ENCODE assay signal across 19 cellular contexts in the genomic region with DNA sequence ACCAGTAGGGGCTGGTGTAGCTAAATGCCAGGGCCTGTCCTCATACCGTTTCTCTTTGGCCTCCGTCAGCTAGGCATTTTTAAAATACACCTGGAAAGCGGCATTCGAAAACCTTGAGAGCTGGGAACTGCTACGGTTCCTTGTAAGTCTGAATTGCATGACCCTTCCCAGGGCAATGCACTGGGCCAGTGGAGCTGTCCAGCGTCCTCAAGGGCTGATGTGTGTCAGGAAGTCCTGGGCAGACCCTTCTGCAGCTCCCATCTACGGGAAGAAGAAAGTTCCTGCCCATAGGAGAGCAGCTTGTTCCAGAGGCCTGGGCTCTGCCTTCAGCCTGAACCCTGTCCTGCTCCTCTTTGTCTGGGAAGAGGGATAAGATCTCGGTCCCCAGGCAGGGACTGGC. TPM values are rescaled to one million over a fixed set of nuclear protein-coding genes. Genes with fewer than 3 reads are reported as not detected.
A peak's percentile ranks its signal among the peaks of the same experiment; 100 is the strongest.
DNase-seq lines count a peak whose midpoint lies in the region; ATAC-seq and TF ChIP-seq lines count a peak whose summit lies in the region.
"Had no signal": no experiment of that assay in that cellular context is flagged by ENCODE, and none has a peak within 500 bp of the region (broad histone marks: within the 10 kb centered on the region; RNA-seq: fewer than 3 reads in every experiment).

No MANE protein-coding gene starts in this region.

- peaks cover 89% of the 10 kb centered on the region for H3K36me3 ChIP-seq in CD4-positive, alpha-beta memory T cell (ENCODE audit: insufficient read depth, low read length)
- H3K36me3 ChIP-seq in uterus (no peaks in the 10 kb centered on the region), psoas muscle (ENCODE audit: insufficient read depth in 1 of 2, low read depth in 1 of 2) (no peaks in the 10 kb centered on the region)

- no peaks in the 10 kb centered on the region for H3K27me3 Mint-ChIP-seq in CD4-positive, alpha-beta memory T cell
- no peaks in the 10 kb centered on the region for H3K27me3 Mint-ChIP-seq in central memory CD8-positive, alpha-beta T cell

- H3K36me3 Mint-ChIP-seq in CD4-positive, alpha-beta memory T cell: peaks cover 86 to 94% of the 10 kb centered on the region in 2 donors
- H3K36me3 Mint-ChIP-seq in central memory CD8-positive, alpha-beta T cell (ENCODE audit: insufficient read depth): peaks cover 78% of the 10 kb centered on the region
- H3K36me3 Mint-ChIP-seq: brain had no signal

- CTCF ChIA-PET in CD4-positive, alpha-beta memory T cell (lab: Charles Lee; ENCODE audit: partially characterized antibody): no interaction called here

- peak overlapping the region in 5 of 7 donors; percentile 4 to 84 (median 69) for H3K27ac Mint-ChIP-seq in CD4-positive, alpha-beta memory T cell
- H3K27ac Mint-ChIP-seq in central memory CD8-positive, alpha-beta T cell (ENCODE audit: low read depth): peak overlapping the region; percentile 93

- no peak for DNase-seq in CD4-positive, alpha-beta memory T cell
- DNase-seq in central memory CD8-positive, alpha-beta T cell (ENCODE audit: low spot score in 2 of 2): no peak
- DNase-seq in myocyte (ENCODE audit: low read depth): peak; percentile 1
- DNase-seq in uterus: no peak
- no peak for DNase-seq in psoas muscle
- DNase-seq in hippocampal formation (lab: John Stamatoyannopoulos, UW): no peak
- DNase-seq in activated T-cell treated with anti-CD3 and anti-CD28 coated beads for 4 hours: no peak
- DNase-seq: activated gamma-delta T cell; effector CD8-positive, alpha-beta T cell; foreskin fibroblast; KG1; NCI-H1417; NCI-H446; occipital lobe had no signal

- TF ChIP-seq CTCF in uterus (IDR thresholded peaks at IDR 0.05) (no peak), psoas muscle (IDR thresholded peaks at IDR 0.05) (no peak)

- intact Hi-C loops in CD4-positive, alpha-beta memory T cell (cut with micrococcal nuclease): no loop called here
- intact Hi-C loops in uterus (cut with DNase I; ENCODE audit: low total_unique reads) (no loop called here), psoas muscle (cut with DNase I) (no loop called here)

- H3K4me3 Mint-ChIP-seq in CD4-positive, alpha-beta memory T cell: no peak overlapping the region
- H3K4me3 Mint-ChIP-seq in central memory CD8-positive, alpha-beta T cell: no peak overlapping the region
- H3K4me3 Mint-ChIP-seq: brain had no signal

- H3K4me1 ChIP-seq in CD4-positive, alpha-beta memory T cell (ENCODE audit: insufficient read depth, low read length): peaks cover 37% of the 10 kb centered on the region
- H3K4me1 ChIP-seq in uterus (no peaks in the 10 kb centered on the region), psoas muscle (no peaks in the 10 kb centered on the region)

- POLR2A ChIA-PET in CD4-positive, alpha-beta memory T cell (lab: Charles Lee; ENCODE audit: partially characterized antibody): interaction anchor here (1.4 kb wide), 1 partner anchor 33 kb away, joined by 5 read pairs; a partner anchor contains a TSS

- 41 to 45% (median 43%) methylated on average over 8 of the region's 8 CpGs for WGBS in psoas muscle, 3 donors

- no peaks in the 10 kb centered on the region for H3K9me3 ChIP-seq in CD4-positive, alpha-beta memory T cell (ENCODE audit: control insufficient read depth in 1 of 2, low read length in 2 of 2)
- no peaks in the 10 kb centered on the region for H3K9me3 ChIP-seq in uterus
- no peaks in the 10 kb centered on the region for H3K9me3 ChIP-seq in psoas muscle

- H3K4me1 Mint-ChIP-seq in CD4-positive, alpha-beta memory T cell: peaks cover 18 to 63% (median 44%) of the 10 kb centered on the region in 4 donors
- peaks cover 65% of the 10 kb centered on the region for H3K4me1 Mint-ChIP-seq in central memory CD8-positive, alpha-beta T cell
- H3K4me1 Mint-ChIP-seq: brain had no signal

- no peak overlapping the region for H3K4me3 ChIP-seq in CD4-positive, alpha-beta memory T cell (ENCODE audit: low read length in 2 of 2)
- H3K4me3 ChIP-seq in uterus: no peak overlapping the region
- no peak overlapping the region for H3K4me3 ChIP-seq in psoas muscle

- H3K27me3 ChIP-seq in CD4-positive, alpha-beta memory T cell (ENCODE audit: insufficient read depth, low read length): no peaks in the 10 kb centered on the region
- H3K27me3 ChIP-seq in uterus (no peaks in the 10 kb centered on the region), psoas muscle (ENCODE audit: insufficient read depth in 3 of 3, low read length in 2 of 3) (peaks cover 0 to 8% (median 3%) of the 10 kb centered on the region in 3 donors)

- TF ChIP-seq POLR2A in uterus (IDR thresholded peaks at IDR 0.05): no peak

- TF ChIP-seq EP300 in Ishikawa (IDR thresholded peaks at IDR 0.05; ENCODE audit: borderline replicate concordance): no peak

- no peaks in the 10 kb centered on the region for H3K9me3 Mint-ChIP-seq in CD4-positive, alpha-beta memory T cell
- H3K9me3 Mint-ChIP-seq in central memory CD8-positive, alpha-beta T cell: no peaks in the 10 kb centered on the region

- no peak overlapping the region for H3K27ac ChIP-seq in CD4-positive, alpha-beta memory T cell (ENCODE audit: low read depth, low read length)
- H3K27ac ChIP-seq in uterus (no peak overlapping the region), psoas muscle (no peak overlapping the region)

- TF ChIP-seq RAD21 in Ishikawa (IDR thresholded peaks at IDR 0.05; ENCODE audit: low read depth): no peak

- ATAC-seq in central memory CD8-positive, alpha-beta T cell (replicated peaks; ENCODE audit: extremely low read depth, poor library complexity, severe bottlenecking): no peak
- no peak for ATAC-seq in psoas muscle

TF ChIP-seq in Ishikawa, 13 proteins besides CTCF, POLR2A, EP300 and RAD21:
- no peak for TF ChIP-seq TCF12 (IDR thresholded peaks at IDR 0.05; ENCODE audit: low read depth)
- TF ChIP-seq EGR1 (IDR thresholded peaks at IDR 0.05): no peak
- TF ChIP-seq ZBTB7A (IDR thresholded peaks at IDR 0.05; ENCODE audit: low read depth): no peak
- no peak for TF ChIP-seq YY1 (IDR thresholded peaks at IDR 0.05; ENCODE audit: low read depth)
- TF ChIP-seq, protein P1, sequence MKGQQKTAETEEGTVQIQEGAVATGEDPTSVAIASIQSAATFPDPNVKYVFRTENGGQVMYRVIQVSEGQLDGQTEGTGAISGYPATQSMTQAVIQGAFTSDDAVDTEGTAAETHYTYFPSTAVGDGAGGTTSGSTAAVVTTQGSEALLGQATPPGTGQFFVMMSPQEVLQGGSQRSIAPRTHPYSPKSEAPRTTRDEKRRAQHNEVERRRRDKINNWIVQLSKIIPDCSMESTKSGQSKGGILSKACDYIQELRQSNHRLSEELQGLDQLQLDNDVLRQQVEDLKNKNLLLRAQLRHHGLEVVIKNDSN (IDR thresholded peaks at IDR 0.05): no peak
- TF ChIP-seq, protein P2, sequence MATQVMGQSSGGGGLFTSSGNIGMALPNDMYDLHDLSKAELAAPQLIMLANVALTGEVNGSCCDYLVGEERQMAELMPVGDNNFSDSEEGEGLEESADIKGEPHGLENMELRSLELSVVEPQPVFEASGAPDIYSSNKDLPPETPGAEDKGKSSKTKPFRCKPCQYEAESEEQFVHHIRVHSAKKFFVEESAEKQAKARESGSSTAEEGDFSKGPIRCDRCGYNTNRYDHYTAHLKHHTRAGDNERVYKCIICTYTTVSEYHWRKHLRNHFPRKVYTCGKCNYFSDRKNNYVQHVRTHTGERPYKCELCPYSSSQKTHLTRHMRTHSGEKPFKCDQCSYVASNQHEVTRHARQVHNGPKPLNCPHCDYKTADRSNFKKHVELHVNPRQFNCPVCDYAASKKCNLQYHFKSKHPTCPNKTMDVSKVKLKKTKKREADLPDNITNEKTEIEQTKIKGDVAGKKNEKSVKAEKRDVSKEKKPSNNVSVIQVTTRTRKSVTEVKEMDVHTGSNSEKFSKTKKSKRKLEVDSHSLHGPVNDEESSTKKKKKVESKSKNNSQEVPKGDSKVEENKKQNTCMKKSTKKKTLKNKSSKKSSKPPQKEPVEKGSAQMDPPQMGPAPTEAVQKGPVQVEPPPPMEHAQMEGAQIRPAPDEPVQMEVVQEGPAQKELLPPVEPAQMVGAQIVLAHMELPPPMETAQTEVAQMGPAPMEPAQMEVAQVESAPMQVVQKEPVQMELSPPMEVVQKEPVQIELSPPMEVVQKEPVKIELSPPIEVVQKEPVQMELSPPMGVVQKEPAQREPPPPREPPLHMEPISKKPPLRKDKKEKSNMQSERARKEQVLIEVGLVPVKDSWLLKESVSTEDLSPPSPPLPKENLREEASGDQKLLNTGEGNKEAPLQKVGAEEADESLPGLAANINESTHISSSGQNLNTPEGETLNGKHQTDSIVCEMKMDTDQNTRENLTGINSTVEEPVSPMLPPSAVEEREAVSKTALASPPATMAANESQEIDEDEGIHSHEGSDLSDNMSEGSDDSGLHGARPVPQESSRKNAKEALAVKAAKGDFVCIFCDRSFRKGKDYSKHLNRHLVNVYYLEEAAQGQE (IDR thresholded peaks at IDR 0.05; ENCODE audit: low read depth): peak; percentile 91
- no peak for TF ChIP-seq CREB1 (IDR thresholded peaks at IDR 0.05; ENCODE audit: low read depth)
- no peak for TF ChIP-seq NFIC (IDR thresholded peaks at IDR 0.05)

RNA-seq across cellular contexts. Expression of a gene that starts 34.1 kb away (rescaled TPM):
- total RNA-seq in CD4-positive, alpha-beta memory T cell: 10 to 100 TPM; 79.3 to 93.6 TPM
- polyA plus RNA-seq in CD4-positive, alpha-beta memory T cell: 10 to 100 TPM; 43.1 to 58.0 TPM
- not detected in 2 replicates for total RNA-seq in myocyte
- polyA plus RNA-seq in myocyte (2012): not detected
- 1 to 10 TPM in 1 of 4 donors, under 1 TPM in 1, not detected in 2; 0.79 to 1.0 TPM for total RNA-seq in uterus
- total RNA-seq in psoas muscle: under 1 TPM in 1 of 4 donors, not detected in 3; 0.21 TPM
- under 1 TPM in 1 of 3 donors, not detected in 2; 0.06 TPM for polyA plus RNA-seq in psoas muscle
- total RNA-seq: H1, occipital lobe, SK-MEL-5 had no signal
- polyA plus RNA-seq: H1 had no signal

RNA-seq across cellular contexts. Expression of a gene that starts 41.9 kb away (rescaled TPM):
- total RNA-seq in CD4-positive, alpha-beta memory T cell: 1 to 10 TPM; 1.8 to 3.2 TPM
- polyA plus RNA-seq in CD4-positive, alpha-beta memory T cell: 1 to 10 TPM; 4.2 to 4.5 TPM
- total RNA-seq in myocyte (not detected in 2 replicates), uterus (1 to 10 TPM in 1 of 4 donors, under 1 TPM in 1, not detected in 2; 0.18 to 4.4 TPM), psoas muscle (under 1 TPM in 1 of 4 donors, not detected in 3; 0.25 TPM)
- polyA plus RNA-seq in myocyte (2012): not detected
- not detected for polyA plus RNA-seq in psoas muscle
- total RNA-seq: H1, occipital lobe, urinary bladder had no signal
- polyA plus RNA-seq: urinary bladder had no signal

RNA-seq across cellular contexts. Expression of a gene that starts 58.2 kb away (rescaled TPM):
- total RNA-seq in CD4-positive, alpha-beta memory T cell: not detected
- polyA plus RNA-seq in CD4-positive, alpha-beta memory T cell: not detected
- total RNA-seq in myocyte: not detected in 2 replicates
- 0.05 TPM for polyA plus RNA-seq in myocyte (2012)
- 1 to 10 TPM in 2 of 4 donors, not detected in 2; 1.7 to 3.4 TPM for total RNA-seq in uterus
- total RNA-seq in psoas muscle: under 1 TPM in 1 of 4 donors, not detected in 3; 0.29 TPM
- under 1 TPM in 1 of 3 donors, not detected in 2; 0.08 TPM for polyA plus RNA-seq in psoas muscle
- total RNA-seq: H1 had no signal

Comparison
In these comparisons a context has a peak if more than half of its experiments do, and no peak if none do; other contexts are left out.
1. RNA of a gene that starts 34.1 kb away (total RNA-seq): 79.3 to 93.6 TPM in CD4-positive, alpha-beta memory T cell; 0.79 to 1.0 TPM in uterus, 0.21 TPM in psoas muscle and not detected in myocyte; every median in the first group is over 10 times any median in the second.